In the genomic region with DNA sequence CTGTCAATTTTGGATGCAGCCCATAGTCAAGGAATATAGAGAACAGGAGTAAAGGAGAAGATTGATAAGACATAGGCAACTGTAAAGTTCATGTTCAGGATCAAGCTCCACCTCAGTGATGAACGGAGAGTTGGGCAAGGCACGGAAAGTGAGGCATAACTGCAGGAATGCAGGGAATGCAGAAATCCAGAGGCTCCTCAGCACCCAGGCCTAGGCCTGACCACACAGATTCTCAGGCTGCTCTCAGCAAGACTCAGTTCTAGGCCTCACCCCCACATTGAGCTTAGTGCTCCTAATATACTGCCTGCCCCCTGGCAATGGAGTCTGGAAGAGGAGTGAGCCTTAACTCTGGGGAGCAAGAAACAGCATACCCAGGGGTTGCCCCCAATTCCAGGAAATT, we compare ENCODE assay signal across 12 cellular contexts. TPM values are rescaled to one million over a fixed set of nuclear protein-coding genes. Genes with fewer than 3 reads are reported as not detected.
A peak's percentile ranks its signal among the peaks of the same experiment; 100 is the strongest.
DNase-seq lines count a peak whose midpoint lies in the region; ATAC-seq, FAIRE-seq and TF ChIP-seq lines count a peak whose summit lies in the region.
"Had no signal": no experiment of that assay in that cellular context is flagged by ENCODE, and none has a peak within 500 bp of the region (broad histone marks: within the 10 kb centered on the region; RNA-seq: fewer than 3 reads in every experiment).

No MANE protein-coding gene starts in this region.

- TF ChIP-seq POLR2A in H54 (IDR thresholded peaks at IDR 0.05; ENCODE audit: low read depth, low read length) = no peak
- no peak for TF ChIP-seq POLR2A in testis (IDR thresholded peaks at IDR 0.05)

- FAIRE-seq in H54 (lab: Jason Lieb, UNC) = peak; percentile 99

- 52% methylated on average over 2 of the region's 2 CpGs for WGBS in hepatocyte (ENCODE audit: low lambda C conversion rate, missing lambda C conversion rate)
- WGBS in testis, 2 donors = 54 to 57% methylated on average over 2 of the region's 2 CpGs

- H3K27me3 ChIP-seq in ACC112 (ENCODE audit: insufficient read depth, low read length) = no peaks in the 10 kb centered on the region
- H3K27me3 ChIP-seq in hepatocyte = no peaks in the 10 kb centered on the region
- H3K27me3 ChIP-seq in testis = no peaks in the 10 kb centered on the region

- TF ChIP-seq CTCF in hepatocyte (IDR thresholded peaks at IDR 0.05; ENCODE audit: poor library complexity) (no peak), testis (IDR thresholded peaks at IDR 0.05) (no peak)

- H2AFZ ChIP-seq in ACC112 (ENCODE audit: low read length, unreplicated experiment) (peak overlapping the region; percentile 66), hepatocyte (no peak overlapping the region)

- H3K79me2 ChIP-seq in ACC112 (ENCODE audit: control insufficient read depth, insufficient read depth, low read length, unreplicated experiment) = no peaks in the 10 kb centered on the region
- no peaks in the 10 kb centered on the region for H3K79me2 ChIP-seq in hepatocyte

- intact Hi-C loops in testis (cut with DNase I; ENCODE audit: low total_unique reads) = no loop called here

- no peaks in the 10 kb centered on the region for H4K20me1 ChIP-seq in hepatocyte (ENCODE audit: insufficient read depth, poor library complexity, severe bottlenecking)

- H3K4me3 ChIP-seq in ACC112 (ENCODE audit: low read depth, low read length) (no peak overlapping the region), hepatocyte (no peak overlapping the region), testis (no peak overlapping the region)

- H3K36me3 ChIP-seq in ACC112 (ENCODE audit: insufficient read depth, low read length) (no peaks in the 10 kb centered on the region), hepatocyte (replicated peaks; ENCODE audit: insufficient read depth, low read depth) (no peaks in the 10 kb centered on the region), testis (ENCODE audit: low read depth, missing control alignments) (no peaks in the 10 kb centered on the region)

- no peaks in the 10 kb centered on the region for H3K36me3 Mint-ChIP-seq in activated T-helper 17 cell treated with anti-CD3 and anti-CD28 coated beads, Interleukin-2, amount 50 U/mL, for 72 hours (ENCODE audit: low read depth)
- H3K36me3 Mint-ChIP-seq: IgD-negative memory B cell had no signal

- no peak for ATAC-seq in activated T-helper 17 cell treated with anti-CD3 and anti-CD28 coated beads, Interleukin-2, amount 50 U/mL, for 72 hours (replicated peaks)
- no peak for ATAC-seq in GM21619 (IDR thresholded peaks at IDR 0.05; ENCODE audit: unreplicated experiment)
- ATAC-seq: activated T-cell treated with anti-CD3 and anti-CD28 coated beads, Interleukin-2, amount 50 U/mL, for 4 hours had no signal

- H3K4me2 ChIP-seq in hepatocyte = no peak overlapping the region

- peak; percentile 59 for DNase-seq in H54 (ENCODE audit: insufficient read length, low spot score)
- peak; percentile 23 for DNase-seq in hepatocyte (ENCODE audit: low spot score)
- no peak for DNase-seq in NCI-H1930 (lab: John Stamatoyannopoulos, UW)
- DNase-seq in NCI-H1694 treated with DMSO at 0.1 percent for 48 hours (lab: John Stamatoyannopoulos, UW) = no peak
- DNase-seq in testis = no peak
- DNase-seq: activated T-cell treated with anti-CD3 and anti-CD28 coated beads, Interleukin-2, amount 50 U/mL, for 4 hours; Calu3 had no signal

- peak overlapping the region; percentile 98 for H3K27ac Mint-ChIP-seq in activated T-helper 17 cell treated with anti-CD3 and anti-CD28 coated beads, Interleukin-2, amount 50 U/mL, for 72 hours
- H3K27ac Mint-ChIP-seq: IgD-negative memory B cell had no signal

- H3K4me1 Mint-ChIP-seq in activated T-helper 17 cell treated with anti-CD3 and anti-CD28 coated beads, Interleukin-2, amount 50 U/mL, for 72 hours = peaks cover 30% of the 10 kb centered on the region

- H3K4me3 Mint-ChIP-seq in activated T-helper 17 cell treated with anti-CD3 and anti-CD28 coated beads, Interleukin-2, amount 50 U/mL, for 72 hours = peak overlapping the region; percentile 51
- H3K4me3 Mint-ChIP-seq: activated T-cell treated with anti-CD3 and anti-CD28 coated beads, Interleukin-2, amount 50 U/mL, for 4 hours had no signal

- H3K9me3 Mint-ChIP-seq in activated T-helper 17 cell treated with anti-CD3 and anti-CD28 coated beads, Interleukin-2, amount 50 U/mL, for 72 hours = no peaks in the 10 kb centered on the region
- H3K9me3 Mint-ChIP-seq: activated T-cell treated with anti-CD3 and anti-CD28 coated beads, Interleukin-2, amount 50 U/mL, for 4 hours; IgD-negative memory B cell had no signal

- H3K27ac ChIP-seq in ACC112 (ENCODE audit: low read depth, low read length) (peak overlapping the region; percentile 58), hepatocyte (no peak overlapping the region), testis (no peak overlapping the region)

- no peaks in the 10 kb centered on the region for H3K27me3 Mint-ChIP-seq in activated T-helper 17 cell treated with anti-CD3 and anti-CD28 coated beads, Interleukin-2, amount 50 U/mL, for 72 hours
- H3K27me3 Mint-ChIP-seq: IgD-negative memory B cell had no signal

- no peaks in the 10 kb centered on the region for H3K9me2 ChIP-seq in hepatocyte (replicated peaks; ENCODE audit: insufficient read depth)

- H3K4me1 ChIP-seq in ACC112 (ENCODE audit: control insufficient read depth, insufficient read depth, low read length, unreplicated experiment) (peaks cover 14% of the 10 kb centered on the region), hepatocyte (ENCODE audit: insufficient read depth) (no peaks in the 10 kb centered on the region), testis (no peaks in the 10 kb centered on the region)

- H3K9me3 ChIP-seq in hepatocyte (ENCODE audit: low read depth) = no peaks in the 10 kb centered on the region
- no peaks in the 10 kb centered on the region for H3K9me3 ChIP-seq in testis

RNA-seq across cellular contexts. Expression of gene S1PR1, which starts 36.3 kb away (rescaled TPM):
- total RNA-seq in activated T-helper 17 cell treated with anti-CD3 and anti-CD28 coated beads, Interleukin-2, amount 50 U/mL, for 72 hours = 100 to 1,000 TPM; 147 to 170 TPM
- total RNA-seq in hepatocyte (8.7 and 9.3 TPM in 2 replicates), testis (10 to 100 TPM in 1 of 2 donors, 1 to 10 TPM in 1; 6.4 to 11.5 TPM)
- polyA plus RNA-seq in hepatocyte (9.3 and 10.0 TPM in 2 replicates), testis (ENCODE audit: insufficient read depth, low read depth, low replicate concordance) (9.3 TPM)
- total RNA-seq: Calu3, NCI-H460 had no signal

Comparison
In these comparisons a context has a peak if more than half of its experiments do, and no peak if none do; other contexts are left out.
1. DNase-seq: peak in H54 (single experiment) and hepatocyte (single experiment); none in NCI-H1930 (0 of 2), NCI-H1694 treated with DMSO at 0.1 percent for 48 hours (single experiment) and testis (single experiment).
2. RNA of gene S1PR1, which starts 36.3 kb away (total RNA-seq): 147 to 170 TPM in activated T-helper 17 cell treated with anti-CD3 and anti-CD28 coated beads, Interleukin-2, amount 50 U/mL, for 72 hours; 6.4 to 11.5 TPM in testis and 8.7 to 9.3 TPM in hepatocyte; every median in the first group is over 10 times any median in the second.